14 cellular contexts compared by ENCODE assay signal in the genomic region with DNA sequence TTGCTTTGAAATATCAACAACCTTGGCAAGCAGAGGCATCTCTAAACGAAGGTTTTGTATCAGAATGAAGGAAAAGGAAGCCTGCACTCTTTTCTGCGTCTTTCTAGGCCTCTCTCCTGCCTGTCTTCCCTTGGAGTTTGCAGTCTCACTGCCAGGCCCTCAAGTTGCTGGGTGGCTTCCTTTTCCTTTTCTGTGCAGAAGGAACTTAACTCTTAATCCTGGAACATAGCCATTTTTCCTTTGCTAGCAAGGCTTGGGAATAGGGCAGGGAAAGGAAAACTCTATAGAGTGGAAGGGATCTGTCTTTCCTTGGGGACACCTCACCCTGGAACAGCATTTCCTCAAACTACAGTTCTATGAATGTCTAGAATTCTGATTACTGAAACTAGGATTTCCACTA.
"Had no signal": no experiment of that assay in that cellular context is flagged by ENCODE, and none has a peak within 500 bp of the region (broad histone marks: within the 10 kb centered on the region; RNA-seq: fewer than 3 reads in every experiment).

No MANE protein-coding gene starts in this region.

- H3K27ac ChIP-seq: lower lobe of right lung had no signal

- H3K4me2 ChIP-seq: SK-N-SH had no signal

- H3K4me1 ChIP-seq: testis had no signal

- H3K9ac ChIP-seq: SK-N-SH had no signal

- H3K4me3 ChIP-seq: esophagus muscularis mucosa, lower lobe of right lung, testis had no signal

- ATAC-seq: activated T-helper 17 cell treated with anti-CD3 and anti-CD28 coated beads, Interleukin-2, amount 50 U/mL, for 72 hours; lower lobe of right lung; T-cell had no signal

- FAIRE-seq: bronchial epithelial cell, endometrium, small intestine had no signal

- H3K36me3 ChIP-seq: esophagus muscularis mucosa, lower lobe of right lung had no signal

- H3K9me3 ChIP-seq: esophagus muscularis mucosa, lower lobe of right lung, SK-N-SH, testis had no signal

- H3K27me3 ChIP-seq: esophagus muscularis mucosa, testis had no signal

- DNase-seq: activated CD4-positive, CD25-positive, alpha-beta regulatory T cell treated with anti-CD3 and anti-CD28 coated beads, Interleukin-2, amount 50 U/mL, for 72 hours; activated naive CD4-positive, alpha-beta T cell treated with Interleukin-2 at 50 U/mL for 16 hours; aorta; lower lobe of right lung; retina; SK-N-SH; T-cell; T-helper 9 cell; testis had no signal
